1 cellular context compared by ENCODE assay signal in genomic region chr3:43286886-43287301, GRCh38.
TF ChIP-seq lines count a peak whose summit lies in the region.

No MANE protein-coding gene starts in this region.

TF ChIP-seq in WTC11, 78 proteins besides CTCF, POLR2A, EP300 and RAD21 (continued from another document):
- TF ChIP-seq STAT6 (CRISPR knock-in tag; conservative IDR thresholded peaks at IDR 0.05; ENCODE audit: low read depth) (no peak), KAT7 (CRISPR knock-in tag; IDR thresholded peaks at IDR 0.05; ENCODE audit: borderline replicate concordance) (no peak), GABPB1 (CRISPR knock-in tag; IDR thresholded peaks at IDR 0.05) (no peak), ZBTB43 (CRISPR knock-in tag; IDR thresholded peaks at IDR 0.05) (no peak), SP1 (CRISPR knock-in tag; conservative IDR thresholded peaks at IDR 0.05) (no peak), NR3C1 (CRISPR knock-in tag; conservative IDR thresholded peaks at IDR 0.05; ENCODE audit: low read depth) (no peak), OVOL2 (CRISPR knock-in tag; IDR thresholded peaks at IDR 0.05; ENCODE audit: borderline replicate concordance) (no peak), TCF7 (CRISPR knock-in tag; IDR thresholded peaks at IDR 0.05; ENCODE audit: low read depth) (no peak), JAZF1 (CRISPR knock-in tag; IDR thresholded peaks at IDR 0.05) (no peak)
